ENCODE assay signal across 17 cellular contexts in genomic region chr9:134128727-134129679, GRCh38. TPM values are rescaled to one million over a fixed set of nuclear protein-coding genes. Genes with fewer than 3 reads are reported as not detected.
DNase-seq lines count a peak whose midpoint lies in the region; ATAC-seq and TF ChIP-seq lines count a peak whose summit lies in the region.
"Had no signal": no experiment of that assay in that cellular context is flagged by ENCODE, and none has a peak within 500 bp of the region (broad histone marks: within the 10 kb centered on the region; RNA-seq: fewer than 3 reads in every experiment).

No MANE protein-coding gene starts in this region.

- H3K27ac Mint-ChIP-seq in CD14-positive monocyte: no peak overlapping the region
- H3K27ac Mint-ChIP-seq in H9: peak overlapping the region in 1 of 3 experiments; percentile 36; a peak in 1 of 7 replicates
- H3K27ac Mint-ChIP-seq: activated CD8-positive, alpha-beta T cell treated with anti-CD3 and anti-CD28 coated beads for 36 hours; T-cell had no signal

- no peak overlapping the region for H3T11ph ChIP-seq in H9 (ENCODE audit: low read length)

- TF ChIP-seq EP300 in gastroesophageal sphincter (IDR thresholded peaks at IDR 0.05): no peak

- no peak overlapping the region for H2BK15ac ChIP-seq in H9 (ENCODE audit: low read depth, low read length)

- no peak overlapping the region for H3K23ac ChIP-seq in H9 (ENCODE audit: insufficient read length, low read depth, low read length)

- no peak overlapping the region for H3K14ac ChIP-seq in H9 (ENCODE audit: insufficient read depth, low read length)

- H3K27ac ChIP-seq in H9 (ENCODE audit: insufficient read length, low read depth, low read length): no peak overlapping the region
- H3K27ac ChIP-seq in gastroesophageal sphincter: peak overlapping the region in 3 of 4 donors; percentile 2 to 51 (median 12)
- H3K27ac ChIP-seq in osteoblast (ENCODE audit: low read depth, low read length): no peak overlapping the region
- H3K27ac ChIP-seq: adrenal gland, VCaP had no signal

- H4K5ac ChIP-seq in H9 (ENCODE audit: insufficient read length, low read depth, low read length): no peak overlapping the region

- ATAC-seq in gastroesophageal sphincter (no peak), GM21737 (IDR thresholded peaks at IDR 0.05; ENCODE audit: unreplicated experiment) (no peak)
- ATAC-seq: activated CD8-positive, alpha-beta T cell treated with anti-CD3 and anti-CD28 coated beads for 36 hours; T-cell had no signal

- H2BK5ac ChIP-seq in H9 (ENCODE audit: insufficient read length, low read length): no peak overlapping the region

- H3K4me1 Mint-ChIP-seq in CD14-positive monocyte (peaks cover 13% of the 10 kb centered on the region), H9 (peaks cover 23 to 29% of the 10 kb centered on the region in 2 experiments)

- H3K79me2 ChIP-seq in H9 (ENCODE audit: insufficient read depth, low read length): no peaks in the 10 kb centered on the region
- H3K79me2 ChIP-seq in osteoblast (ENCODE audit: insufficient read depth, low read length): no peaks in the 10 kb centered on the region

- H2AK5ac ChIP-seq in H9 (ENCODE audit: insufficient read length, low read length): no peak overlapping the region

- no peaks in the 10 kb centered on the region for H4K20me1 ChIP-seq in H9 (ENCODE audit: control insufficient read depth, insufficient read depth, insufficient read length)
- H4K20me1 ChIP-seq in osteoblast (ENCODE audit: insufficient read depth, low read length): no peaks in the 10 kb centered on the region

- H3K36me3 ChIP-seq in gastroesophageal sphincter (no peaks in the 10 kb centered on the region), osteoblast (ENCODE audit: insufficient read depth, low read length) (no peaks in the 10 kb centered on the region)
- H3K36me3 ChIP-seq: adrenal gland had no signal

- no peak for TF ChIP-seq POLR2A in gastroesophageal sphincter (IDR thresholded peaks at IDR 0.05)

- H2AFZ ChIP-seq in H9 (ENCODE audit: low read length) (no peak overlapping the region), osteoblast (ENCODE audit: low read length) (no peak overlapping the region)

- H3K4me2 ChIP-seq in H9 (ENCODE audit: insufficient read depth, insufficient read length, low read length) (no peak overlapping the region), osteoblast (ENCODE audit: insufficient read depth, low read length) (no peak overlapping the region)

- no peaks in the 10 kb centered on the region for H3K79me1 ChIP-seq in H9 (ENCODE audit: insufficient read depth, low read depth, low read length, poor library complexity, severe bottlenecking)

- TF ChIP-seq CTCF in CD14-positive monocyte (IDR thresholded peaks at IDR 0.05): no peak
- TF ChIP-seq CTCF in H9 (conservative IDR thresholded peaks at IDR 0.05): no peak
- TF ChIP-seq CTCF in gastroesophageal sphincter (IDR thresholded peaks at IDR 0.05): no peak
- no peak for TF ChIP-seq CTCF in osteoblast (IDR thresholded peaks at IDR 0.05; ENCODE audit: extremely low read depth, low read depth, low read length)

- H3K9me3 Mint-ChIP-seq in CD14-positive monocyte (no peaks in the 10 kb centered on the region), H9 (no peaks in the 10 kb centered on the region)
- H3K9me3 Mint-ChIP-seq: activated CD8-positive, alpha-beta T cell treated with anti-CD3 and anti-CD28 coated beads for 36 hours; T-cell had no signal

- H3K9ac ChIP-seq in H9 (ENCODE audit: extremely low read depth, insufficient read length, low read length): no peak overlapping the region

- H2BK120ac ChIP-seq in H9 (ENCODE audit: low read depth, low read length, poor library complexity, severe bottlenecking): no peak overlapping the region

- no peak overlapping the region for H3K4ac ChIP-seq in H9 (ENCODE audit: low read depth, low read length)

- H3K4me1 ChIP-seq in H9 (ENCODE audit: insufficient read depth, low read length) (peaks cover 4% of the 10 kb centered on the region; the same call in 1 of the 2 replicates), gastroesophageal sphincter (peaks cover 0 to 26% (median 10%) of the 10 kb centered on the region in 3 donors), osteoblast (ENCODE audit: insufficient read depth, low read length) (no peaks in the 10 kb centered on the region)

- H2BK12ac ChIP-seq in H9 (ENCODE audit: insufficient read length, low read depth, low read length): peak overlapping the region; percentile 78

- peak overlapping the region; percentile 44 for H4K8ac ChIP-seq in H9 (replicated peaks; ENCODE audit: insufficient read length, low read depth, low read length)

- no CpG with 5 or more reads among the region's 38 CpGs for WGBS in H9 (ENCODE audit: extremely low coverage, insufficient read length, low lambda C conversion rate)
- WGBS in gastroesophageal sphincter (ENCODE audit: low coverage in 1 of 2), 2 donors: 78 to 100% methylated on average over 1 to 6 of the region's 38 CpGs

- peaks cover 0 to 2% (median 1%) of the 10 kb centered on the region in 3 donors for H3K27me3 Mint-ChIP-seq in CD14-positive monocyte (ENCODE audit: low read depth in 3 of 3)
- H3K27me3 Mint-ChIP-seq in H9 (ENCODE audit: low read depth): no peaks in the 10 kb centered on the region; the same call in none of the 2 replicates
- H3K27me3 Mint-ChIP-seq: activated CD8-positive, alpha-beta T cell treated with anti-CD3 and anti-CD28 coated beads for 36 hours had no signal

- H3K27me3 ChIP-seq in H9 (ENCODE audit: insufficient read depth, low read length): no peaks in the 10 kb centered on the region
- H3K27me3 ChIP-seq in gastroesophageal sphincter: no peaks in the 10 kb centered on the region
- H3K27me3 ChIP-seq in osteoblast (ENCODE audit: insufficient read depth, low read length): peaks cover 4% of the 10 kb centered on the region
- H3K27me3 ChIP-seq: adrenal gland had no signal

- H3K4me3 ChIP-seq in gastroesophageal sphincter: no peak overlapping the region
- no peak overlapping the region for H3K4me3 ChIP-seq in osteoblast (ENCODE audit: insufficient read depth, low read length)
- H3K4me3 ChIP-seq: adrenal gland had no signal

- intact Hi-C loops in CD14-positive monocyte (cut with micrococcal nuclease): no loop called here

- H3K9me3 ChIP-seq in H9 (ENCODE audit: control insufficient read depth, low read depth, low read length): no peaks in the 10 kb centered on the region
- H3K9me3 ChIP-seq in gastroesophageal sphincter: no peaks in the 10 kb centered on the region
- H3K9me3 ChIP-seq in osteoblast (ENCODE audit: low read depth, low read length): no peaks in the 10 kb centered on the region
- H3K9me3 ChIP-seq: adrenal gland had no signal

- H3K23me2 ChIP-seq in H9 (ENCODE audit: insufficient read length, low read depth, low read length, poor library complexity, severe bottlenecking): no peaks in the 10 kb centered on the region

- no peak overlapping the region for H3K18ac ChIP-seq in H9 (ENCODE audit: insufficient read length, low read depth, low read length)

- H3K56ac ChIP-seq in H9 (ENCODE audit: insufficient read length, low read depth, low read length): no peak overlapping the region

- H3K4me3 Mint-ChIP-seq in CD14-positive monocyte (no peak overlapping the region), H9 (no peak overlapping the region; a peak in 1 of 5 replicates)
- H3K4me3 Mint-ChIP-seq: activated CD8-positive, alpha-beta T cell treated with anti-CD3 and anti-CD28 coated beads for 36 hours; T-cell had no signal

- DNase-seq in CD14-positive monocyte (ENCODE audit: low spot score): peak; percentile 27
- no peak for DNase-seq in H9
- DNase-seq in osteoblast (ENCODE audit: insufficient read length, low spot score, missing footprints): peak; percentile 83
- no peak for DNase-seq in activated effector memory CD4-positive, alpha-beta T cell treated with anti-CD3 and anti-CD28 coated beads, Interleukin-2, amount 50 U/mL, for 16 hours
- no peak for DNase-seq in AG20443 (ENCODE audit: low spot score)
- DNase-seq in NK-92 (lab: John Stamatoyannopoulos, UW; ENCODE audit: unreplicated experiment): no peak
- DNase-seq: activated CD8-positive, alpha-beta T cell treated with anti-CD3 and anti-CD28 coated beads for 36 hours; adrenal gland; DMS 273 treated with DMSO at 0.1 percent for 48 hours; MM.1S; NCI-H2029; T-cell had no signal

- H4K91ac ChIP-seq in H9 (ENCODE audit: insufficient read length, low read depth, low read length): no peak overlapping the region

- H3K36me3 Mint-ChIP-seq in CD14-positive monocyte (peaks cover 0 to 3% of the 10 kb centered on the region in 2 donors), H9 (ENCODE audit: insufficient read depth in 1 of 3, low read depth in 3 of 3) (no peaks in the 10 kb centered on the region)
- H3K36me3 Mint-ChIP-seq: T-cell had no signal

- no peak overlapping the region for H2BK20ac ChIP-seq in H9 (ENCODE audit: low read depth, low read length, poor library complexity, severe bottlenecking)

RNA-seq across cellular contexts. Expression of gene WDR5, which starts 6.9 kb away (rescaled TPM):
- polyA plus RNA-seq in CD14-positive monocyte: 10 to 100 TPM in 1 of 2 donors, 1 to 10 TPM in 1; 8.7 to 10.2 TPM
- total RNA-seq in H9 (2021) (72.3 and 74.0 TPM in 2 replicates), gastroesophageal sphincter (10 to 100 TPM; 16.4 to 30.2 (median 24.8) TPM), osteoblast (17.4 and 17.7 TPM in 2 replicates)

RNA-seq across cellular contexts. Expression of gene RNU6ATAC, which starts 35.4 kb away (rescaled TPM):
- not detected for polyA plus RNA-seq in CD14-positive monocyte
- total RNA-seq in H9 (2021) (132 and 134 TPM in 2 replicates), gastroesophageal sphincter (not detected), osteoblast (not detected in 2 replicates)
- total RNA-seq: cerebellum, glomerular endothelial cell had no signal
- polyA plus RNA-seq: adrenal gland had no signal

Comparison
In these comparisons a context has a peak if more than half of its experiments do, and no peak if none do; other contexts are left out.
1. DNase-seq: peak in CD14-positive monocyte (single experiment) and osteoblast (single experiment); none in H9 (single experiment), activated effector memory CD4-positive, alpha-beta T cell treated with anti-CD3 and anti-CD28 coated beads, Interleukin-2, amount 50 U/mL, for 16 hours (single experiment), AG20443 (single experiment) and NK-92 (single experiment).
2. H3K27ac ChIP-seq: peak in gastroesophageal sphincter (3 of 4); none in H9 (single experiment) and osteoblast (single experiment).
3. RNA of gene RNU6ATAC, which starts 35.4 kb away (total RNA-seq): 132 to 134 TPM in H9; not detected in gastroesophageal sphincter and not detected in osteoblast; every median in the first group is over 100 times any median in the second.